Comparison of ENCODE assay signal across 14 cellular contexts in the genomic region with DNA sequence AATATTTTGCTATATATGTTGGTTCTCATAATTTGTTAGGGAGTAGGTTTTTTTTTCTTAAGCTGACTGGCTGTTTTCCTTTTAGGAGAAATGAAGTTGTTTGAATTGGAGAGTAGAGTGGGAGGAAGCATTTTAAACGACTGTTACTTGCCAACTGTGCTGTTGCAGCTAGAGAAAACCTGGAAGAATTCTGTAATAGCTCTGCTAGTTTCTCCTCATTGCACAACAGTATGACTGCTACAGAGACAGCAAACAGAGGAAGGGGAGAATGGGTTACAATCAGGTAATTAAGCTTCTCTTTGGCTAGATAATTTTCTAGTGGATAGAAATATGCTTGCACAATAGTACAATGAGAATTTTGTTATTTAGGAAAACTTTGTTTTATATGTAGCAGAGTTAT.
DNase-seq lines count a peak whose midpoint lies in the region; TF ChIP-seq lines count a peak whose summit lies in the region.
"Had no signal": no experiment of that assay in that cellular context is flagged by ENCODE, and none has a peak within 500 bp of the region (broad histone marks: within the 10 kb centered on the region; RNA-seq: fewer than 3 reads in every experiment).

No MANE protein-coding gene starts in this region.

- H3K4me1 ChIP-seq in spleen, result peaks cover 0 to 10% (median 3%) of the 10 kb centered on the region in 6 donors
- H3K4me1 ChIP-seq: BE2C, breast epithelium had no signal

- no peaks in the 10 kb centered on the region for H3K27me3 ChIP-seq in spleen (replicated peaks in 1 of 7)
- H3K27me3 ChIP-seq: BE2C, breast epithelium had no signal

- no peak overlapping the region for H3K4me3 ChIP-seq in spleen
- H3K4me3 ChIP-seq: breast epithelium, GM23338 had no signal

- peak; percentile 56 for DNase-seq in Ammon's horn (ENCODE audit: low spot score)
- DNase-seq in NCI-H146 treated with DMSO at 0.1 percent for 48 hours (lab: John Stamatoyannopoulos, UW; ENCODE audit: unreplicated experiment), result peak; percentile 26
- peak; percentile 49 for DNase-seq in fibroblast of gingiva (ENCODE audit: low read depth)
- DNase-seq in middle frontal gyrus (ENCODE audit: extremely low spot score, low spot score), result peak; percentile 8
- no peak for DNase-seq in NCI-H187 (lab: John Stamatoyannopoulos, UW)
- DNase-seq in NCI-H1436 (lab: John Stamatoyannopoulos, UW), result no peak
- no peak for DNase-seq in NCI-H774 (lab: John Stamatoyannopoulos, UW)
- DNase-seq in spleen, result no peak
- DNase-seq: activated CD4-positive, alpha-beta memory T cell treated with anti-CD3 and anti-CD28 coated beads, Interleukin-2, amount 10 ng/mL, durations not matched to agents 7 days and 5 days; activated effector memory CD4-positive, alpha-beta T cell treated with Interleukin-2 at 50 U/mL for 16 hours; BE2C; stimulated activated CD4-positive, alpha-beta T cell treated with anti-CD3 and anti-CD28 coated beads, Interleukin-4, amount 100 ng/mL, for 1 hour had no signal

- no peaks in the 10 kb centered on the region for H3K9me3 ChIP-seq in spleen
- H3K9me3 ChIP-seq: BE2C, breast epithelium had no signal

- intact Hi-C loops in spleen (cut with DNase I; ENCODE audit: low total_unique reads), result loop anchor here (10.0 kb wide), 1 partner anchor 241 kb away; no protein-coding TSS in a partner anchor

- TF ChIP-seq POLR2A in spleen (IDR thresholded peaks at IDR 0.05), result no peak

- peak overlapping the region in 4 of 8 donors; percentile 10 to 46 (median 32) for H3K27ac ChIP-seq in spleen
- H3K27ac ChIP-seq: breast epithelium had no signal

- H3K36me3 ChIP-seq in spleen, result no peaks in the 10 kb centered on the region
- H3K36me3 ChIP-seq: BE2C, breast epithelium had no signal

- TF ChIP-seq CTCF in spleen (IDR thresholded peaks at IDR 0.05 in 8 of 11, conservative IDR thresholded peaks at IDR 0.05 in 3 of 11), result no peak

- 5 to 24% (median 9%) methylated on average over 1 of the region's 1 CpG for WGBS in spleen, 5 donors

Comparison
In these comparisons a context has a peak if more than half of its experiments do, and no peak if none do; other contexts are left out.
1. DNase-seq: peak in Ammon's horn (single experiment), NCI-H146 treated with DMSO at 0.1 percent for 48 hours (single experiment), fibroblast of gingiva (single experiment) and middle frontal gyrus (single experiment); none in NCI-H187 (0 of 2), NCI-H1436 (single experiment), NCI-H774 (single experiment) and spleen (single experiment).